ENCODE assay signal across 11 cellular contexts in genomic region chr4:158906073-158906472, GRCh38.
DNase-seq lines count a peak whose midpoint lies in the region; ATAC-seq and TF ChIP-seq lines count a peak whose summit lies in the region.
"Had no signal": no experiment of that assay in that cellular context is flagged by ENCODE, and none has a peak within 500 bp of the region (broad histone marks: within the 10 kb centered on the region; RNA-seq: fewer than 3 reads in every experiment).

No MANE protein-coding gene starts in this region.

- H3K9me3 ChIP-seq in DOHH2 (ENCODE audit: control insufficient read depth, insufficient read depth, low read length) (no peaks in the 10 kb centered on the region), OCI-LY1 (ENCODE audit: low read length) (no peaks in the 10 kb centered on the region)

- intact Hi-C loops in dorsolateral prefrontal cortex (cut with DNase I): no loop called here

- no peaks in the 10 kb centered on the region for H3K27me3 ChIP-seq in DOHH2 (ENCODE audit: control insufficient read depth, low read length)
- H3K27me3 ChIP-seq in OCI-LY1 (ENCODE audit: insufficient read depth, low read length): no peaks in the 10 kb centered on the region
- H3K27me3 ChIP-seq in dorsolateral prefrontal cortex: no peaks in the 10 kb centered on the region

- H4K20me1 ChIP-seq in DOHH2 (ENCODE audit: control insufficient read depth, insufficient read depth, low read depth, low read length) (no peaks in the 10 kb centered on the region), OCI-LY1 (ENCODE audit: insufficient read depth, low read length) (no peaks in the 10 kb centered on the region)

- H3K79me2 ChIP-seq in DOHH2 (ENCODE audit: control insufficient read depth, low read length): no peaks in the 10 kb centered on the region
- no peaks in the 10 kb centered on the region for H3K79me2 ChIP-seq in OCI-LY1 (ENCODE audit: insufficient read depth, low read length)

- no peak for TF ChIP-seq CTCF in DOHH2 (IDR thresholded peaks at IDR 0.05; ENCODE audit: low read depth, low read length, poor library complexity, severe bottlenecking)
- no peak for TF ChIP-seq CTCF in OCI-LY1 (IDR thresholded peaks at IDR 0.05; ENCODE audit: low read length)
- TF ChIP-seq CTCF in dorsolateral prefrontal cortex (IDR thresholded peaks at IDR 0.05 in 54 of 56, conservative IDR thresholded peaks at IDR 0.05 in 2 of 56; ENCODE audit: low read depth in 1 of 56, partially characterized antibody in 56 of 56): no peak

- H3K9ac ChIP-seq in OCI-LY1 (ENCODE audit: low read length): no peak overlapping the region

- H3K9me2 ChIP-seq in DOHH2 (replicated peaks; ENCODE audit: control insufficient read depth, low read length) (no peaks in the 10 kb centered on the region), OCI-LY1 (ENCODE audit: low read depth, low read length) (no peaks in the 10 kb centered on the region)

- H3K4me3 ChIP-seq in DOHH2 (ENCODE audit: low read length) (no peak overlapping the region; the same call in 1 of the 2 replicates), OCI-LY1 (ENCODE audit: low read depth, low read length, poor library complexity, severe bottlenecking) (no peak overlapping the region), dorsolateral prefrontal cortex (no peak overlapping the region)

- H3K4me2 ChIP-seq in DOHH2 (ENCODE audit: low read length): peak overlapping the region; percentile 20
- H3K4me2 ChIP-seq in OCI-LY1 (ENCODE audit: low read length): no peak overlapping the region

- in situ Hi-C loops in ACHN (cut with HindIII; ENCODE audit: low pct_ligation_motif_present, low pct_unique_long_range_greater_than_20kb, low sequenced_read_pairs): no loop called here

- H3K4me1 ChIP-seq in DOHH2 (ENCODE audit: control insufficient read depth, low read length) (peaks cover 28% of the 10 kb centered on the region), OCI-LY1 (ENCODE audit: insufficient read depth, low read length, severe bottlenecking) (peaks cover 52% of the 10 kb centered on the region)

- H3K27ac ChIP-seq in DOHH2 (ENCODE audit: low read depth, low read length) (peak overlapping the region; percentile 7; the same call in 1 of the 2 replicates), OCI-LY1 (ENCODE audit: low read depth, low read length, poor library complexity, severe bottlenecking) (peak overlapping the region; percentile 81), dorsolateral prefrontal cortex (no peak overlapping the region)
- H3K27ac ChIP-seq: C4-2B had no signal

- peak; percentile 76 for ATAC-seq in GM19043 (IDR thresholded peaks at IDR 0.05; ENCODE audit: low read depth, unreplicated experiment)
- peak; percentile 73 for ATAC-seq in HG02763 (IDR thresholded peaks at IDR 0.05; ENCODE audit: unreplicated experiment)

- no peak for DNase-seq in cortex of kidney (lab: John Stamatoyannopoulos, UW)
- no peak for DNase-seq in foreskin melanocyte
- DNase-seq in dorsolateral prefrontal cortex: no peak
- DNase-seq in ACHN: no peak
- DNase-seq: NCI-H1048, RPMI8226 had no signal

- H3F3A ChIP-seq in DOHH2 (ENCODE audit: control insufficient read depth, insufficient read depth) (no peaks in the 10 kb centered on the region), OCI-LY1 (ENCODE audit: insufficient read depth, low read length) (peaks cover 6% of the 10 kb centered on the region; the same call in 1 of the 2 replicates)

- H3K36me3 ChIP-seq in DOHH2 (ENCODE audit: control insufficient read depth, low read length) (no peaks in the 10 kb centered on the region), OCI-LY1 (ENCODE audit: insufficient read depth, low read length) (no peaks in the 10 kb centered on the region)

- no peak overlapping the region for H2AFZ ChIP-seq in OCI-LY1 (ENCODE audit: low read length)

Comparison
In these comparisons a context has a peak if more than half of its experiments do, and no peak if none do; other contexts are left out.
1. H3K27ac ChIP-seq: peak in DOHH2 (single experiment) and OCI-LY1 (single experiment); none in dorsolateral prefrontal cortex (0 of 59).